In genomic region chr12:66063976-66064375, GRCh38 we compare ENCODE assay signal across 30 cellular contexts.
"Had no signal": no experiment of that assay in that cellular context is flagged by ENCODE, and none has a peak within 500 bp of the region (broad histone marks: within the 10 kb centered on the region; RNA-seq: fewer than 3 reads in every experiment).

No MANE protein-coding gene starts in this region.

- DNase-seq: activated CD4-positive, alpha-beta memory T cell treated with anti-CD3 and anti-CD28 coated beads for 36 hours; activated CD4-positive, alpha-beta T cell treated with anti-CD3 and anti-CD28 coated beads, Interleukin-2, amount 10 ng/mL, durations not matched to agents 24 days and 14 days; activated CD4-positive, CD25-positive, alpha-beta regulatory T cell treated with anti-CD3 and anti-CD28 coated beads, Interleukin-2, amount 50 U/mL, for 72 hours; activated CD8-positive, alpha-beta memory T cell treated with anti-CD3 and anti-CD28 coated beads, Interleukin-2, amount 50 U/mL, for 4 hours; activated effector memory CD4-positive, alpha-beta T cell treated with anti-CD3 and anti-CD28 coated beads, Interleukin-2, amount 50 U/mL, for 16 hours; activated naive CD4-positive, alpha-beta T cell treated with anti-CD3 and anti-CD28 coated beads for 36 hours; activated naive CD8-positive, alpha-beta T cell treated with anti-CD3 and anti-CD28 coated beads for 36 hours; activated T-cell treated with anti-CD3 and anti-CD28 coated beads, Interleukin-2, amount 50 U/mL, for 1 hour; adrenal gland; aorta; body of pancreas; cerebellar nuclear complex; cortex of kidney; kidney; left colon; mammary epithelial cell; naive B cell; psoas muscle; sigmoid colon; small intestine; stimulated activated CD4-positive, alpha-beta T cell treated with anti-CD3 and anti-CD28 coated beads, Interleukin-1b, Interleukin-23, amount 100 ng/mL, for 48 hours; stimulated activated naive B cell treated with anti-CD40 and anti-IgM and Interleukin-4, amounts not matched to agents 10 μg/mL and 1 μg/mL and 100 μg/mL, for 72 hours; stomach; T-helper 2 cell; thyroid gland; upper lobe of left lung had no signal

- H3K36me3 Mint-ChIP-seq: activated CD4-positive, alpha-beta memory T cell treated with anti-CD3 and anti-CD28 coated beads for 36 hours; activated naive CD8-positive, alpha-beta T cell treated with anti-CD3 and anti-CD28 coated beads for 36 hours; naive B cell; stimulated activated naive B cell treated with anti-CD40 and anti-IgM and Interleukin-4, amounts not matched to agents 10 μg/mL and 1 μg/mL and 100 μg/mL, for 72 hours had no signal

- ATAC-seq: body of pancreas; gastroesophageal sphincter; left colon; psoas muscle; stimulated activated naive B cell treated with anti-CD40 and anti-IgM and Interleukin-4, amounts not matched to agents 10 μg/mL and 1 μg/mL and 100 μg/mL, for 72 hours had no signal

- H3K27ac Mint-ChIP-seq: activated CD4-positive, alpha-beta memory T cell treated with anti-CD3 and anti-CD28 coated beads for 36 hours; activated CD4-positive, alpha-beta T cell treated with anti-CD3 and anti-CD28 coated beads, Interleukin-2, amount 10 ng/mL, durations not matched to agents 24 days and 14 days; activated naive CD4-positive, alpha-beta T cell treated with anti-CD3 and anti-CD28 coated beads for 36 hours; activated naive CD8-positive, alpha-beta T cell treated with anti-CD3 and anti-CD28 coated beads for 36 hours; activated T-helper 1 cell treated with anti-CD3 and anti-CD28 coated beads, Interleukin-12 subunit alpha, Interleukin-12 subunit beta, Interleukin-2, Interleukin-4 antibody, amounts not matched to agents 30 ng/mL and 10 ng/mL and 1 ng/mL, durations not matched to agents 14 hours and 24 hours and 36 hours; naive B cell; stimulated activated naive B cell treated with anti-CD40 and anti-IgM and Interleukin-4, amounts not matched to agents 10 μg/mL and 1 μg/mL and 100 μg/mL, for 72 hours had no signal

- H3K4me3 Mint-ChIP-seq: activated CD4-positive, alpha-beta memory T cell treated with anti-CD3 and anti-CD28 coated beads for 36 hours; activated CD4-positive, alpha-beta T cell treated with anti-CD3 and anti-CD28 coated beads, Interleukin-2, amount 10 ng/mL, durations not matched to agents 24 days and 14 days; activated naive CD4-positive, alpha-beta T cell treated with anti-CD3 and anti-CD28 coated beads for 36 hours; activated naive CD8-positive, alpha-beta T cell treated with anti-CD3 and anti-CD28 coated beads for 36 hours; activated T-helper 1 cell treated with anti-CD3 and anti-CD28 coated beads, Interleukin-12 subunit alpha, Interleukin-12 subunit beta, Interleukin-2, Interleukin-4 antibody, amounts not matched to agents 30 ng/mL and 10 ng/mL and 1 ng/mL, durations not matched to agents 14 hours and 24 hours and 36 hours; stimulated activated naive B cell treated with anti-CD40 and anti-IgM and Interleukin-4, amounts not matched to agents 10 μg/mL and 1 μg/mL and 100 μg/mL, for 72 hours had no signal

- H3K9me3 Mint-ChIP-seq: activated CD4-positive, alpha-beta memory T cell treated with anti-CD3 and anti-CD28 coated beads for 36 hours; activated CD4-positive, alpha-beta T cell treated with anti-CD3 and anti-CD28 coated beads, Interleukin-2, amount 10 ng/mL, durations not matched to agents 24 days and 14 days; activated naive CD4-positive, alpha-beta T cell treated with anti-CD3 and anti-CD28 coated beads for 36 hours; activated naive CD8-positive, alpha-beta T cell treated with anti-CD3 and anti-CD28 coated beads for 36 hours; activated T-helper 1 cell treated with anti-CD3 and anti-CD28 coated beads, Interleukin-12 subunit alpha, Interleukin-12 subunit beta, Interleukin-2, Interleukin-4 antibody, amounts not matched to agents 30 ng/mL and 10 ng/mL and 1 ng/mL, durations not matched to agents 14 hours and 24 hours and 36 hours had no signal

- H3K4me3 ChIP-seq: adrenal gland, body of pancreas, gastroesophageal sphincter, hepatocyte, psoas muscle, sigmoid colon, stomach, thyroid gland, upper lobe of left lung, vagina had no signal
